ENCODE assay signal across 16 cellular contexts in genomic region chr11:95346207-95346718, GRCh38.
DNase-seq lines count a peak whose midpoint lies in the region; ATAC-seq and TF ChIP-seq lines count a peak whose summit lies in the region.
"Had no signal": no experiment of that assay in that cellular context is flagged by ENCODE, and none has a peak within 500 bp of the region (broad histone marks: within the 10 kb centered on the region; RNA-seq: fewer than 3 reads in every experiment).

No MANE protein-coding gene starts in this region.

- WGBS in mesenchymal stem cell, result 86% methylated on average over 3 of the region's 3 CpGs

- H3K27me3 ChIP-seq in mesenchymal stem cell (ENCODE audit: control insufficient read depth in 1 of 2, insufficient read depth in 1 of 2, low read length in 2 of 2) (no peaks in the 10 kb centered on the region), vagina (no peaks in the 10 kb centered on the region)
- H3K27me3 ChIP-seq: BLaER1 treated with 17β-estradiol and CSF1 and Interleukin-3, amounts not matched to agents 10 nM and 100 nM had no signal

- intact Hi-C loops in activated CD4-positive, alpha-beta T cell treated with anti-CD3 and anti-CD28 coated beads, Interleukin-2, amount 10 ng/mL, durations not matched to agents 24 days and 14 days (cut with micrococcal nuclease), result loop anchor here (5.0 to 10.0 kb wide), 2 partner anchors 99 to 211 kb away; no protein-coding TSS in a partner anchor
- intact Hi-C loops in activated CD8-positive, alpha-beta T cell treated with anti-CD3 and anti-CD28 coated beads for 36 hours (cut with micrococcal nuclease), result loop anchor here (10.0 kb wide), 1 partner anchor 369 kb away; no protein-coding TSS in a partner anchor
- intact Hi-C loops in vagina (cut with DNase I), result no loop called here

- no peak overlapping the region for H2BK12ac ChIP-seq in mesenchymal stem cell (ENCODE audit: low read length in 2 of 2)

- H3K36me3 ChIP-seq in mesenchymal stem cell (ENCODE audit: control insufficient read depth in 1 of 2, insufficient read depth in 2 of 2, low read depth in 1 of 2, low read length in 2 of 2), result no peaks in the 10 kb centered on the region
- no peaks in the 10 kb centered on the region for H3K36me3 ChIP-seq in vagina
- H3K36me3 ChIP-seq: BLaER1 treated with 17β-estradiol and CSF1 and Interleukin-3, amounts not matched to agents 10 nM and 100 nM had no signal

- H2AFZ ChIP-seq in mesenchymal stem cell (ENCODE audit: low read depth, low read length), result no peak overlapping the region

- H2AK5ac ChIP-seq in mesenchymal stem cell (ENCODE audit: low read length, severe bottlenecking), result no peak overlapping the region

- H3K27me3 Mint-ChIP-seq in activated CD4-positive, alpha-beta T cell treated with anti-CD3 and anti-CD28 coated beads, Interleukin-2, amount 10 ng/mL, durations not matched to agents 24 days and 14 days, result peaks cover 11% of the 10 kb centered on the region
- H3K27me3 Mint-ChIP-seq in activated CD8-positive, alpha-beta T cell treated with anti-CD3 and anti-CD28 coated beads for 36 hours, result no peaks in the 10 kb centered on the region

- no peak overlapping the region for H4K8ac ChIP-seq in mesenchymal stem cell (ENCODE audit: low read length)

- H3K79me1 ChIP-seq in mesenchymal stem cell (replicated peaks; ENCODE audit: low read length, poor library complexity, severe bottlenecking), result no peaks in the 10 kb centered on the region

- no peak for TF ChIP-seq POLR2A in vagina (IDR thresholded peaks at IDR 0.05)

- peak overlapping the region; percentile 6 for H2BK15ac ChIP-seq in mesenchymal stem cell (ENCODE audit: low read depth, poor library complexity, severe bottlenecking)

- peaks cover 29% of the 10 kb centered on the region for H3K9me3 Mint-ChIP-seq in activated CD4-positive, alpha-beta T cell treated with anti-CD3 and anti-CD28 coated beads, Interleukin-2, amount 10 ng/mL, durations not matched to agents 24 days and 14 days
- peaks cover 11% of the 10 kb centered on the region for H3K9me3 Mint-ChIP-seq in activated CD8-positive, alpha-beta T cell treated with anti-CD3 and anti-CD28 coated beads for 36 hours

- H3K23ac ChIP-seq in mesenchymal stem cell (ENCODE audit: low read length in 2 of 2), result no peak overlapping the region

- no peak overlapping the region for H3K4me3 ChIP-seq in mesenchymal stem cell (ENCODE audit: insufficient read depth in 1 of 2, low read depth in 1 of 2, low read length in 2 of 2)
- H3K4me3 ChIP-seq in vagina, result no peak overlapping the region
- H3K4me3 ChIP-seq: BLaER1 treated with 17β-estradiol and CSF1 and Interleukin-3, amounts not matched to agents 10 nM and 100 nM had no signal

- H3K14ac ChIP-seq in mesenchymal stem cell (ENCODE audit: low read length in 2 of 2), result no peak overlapping the region

- CTCF ChIA-PET in activated CD8-positive, alpha-beta T cell treated with anti-CD3 and anti-CD28 coated beads for 36 hours (lab: Charles Lee), result interaction anchor here (1.0 kb wide), 1 partner anchor 359 kb away, joined by 3 read pairs; no protein-coding TSS in a partner anchor

- no peak overlapping the region for H3K18ac ChIP-seq in mesenchymal stem cell (ENCODE audit: low read depth in 1 of 2, low read length in 2 of 2)

- H3K4ac ChIP-seq in mesenchymal stem cell (ENCODE audit: low read depth in 1 of 2, low read length in 2 of 2), result no peak overlapping the region

- H3K4me2 ChIP-seq in mesenchymal stem cell (ENCODE audit: low read length, poor library complexity, severe bottlenecking), result no peak overlapping the region
- H3K4me2 ChIP-seq: BLaER1 treated with 17β-estradiol and CSF1 and Interleukin-3, amounts not matched to agents 10 nM and 100 nM had no signal

- ATAC-seq in activated CD8-positive, alpha-beta T cell treated with anti-CD3 and anti-CD28 coated beads for 36 hours, result peak; percentile 38

- H3K9me3 ChIP-seq in mesenchymal stem cell (ENCODE audit: control insufficient read depth, low read length), result peaks cover 11% of the 10 kb centered on the region
- H3K9me3 ChIP-seq in vagina, result no peaks in the 10 kb centered on the region

- H2BK5ac ChIP-seq in mesenchymal stem cell (ENCODE audit: low read depth, low read length, poor library complexity, severe bottlenecking), result no peak overlapping the region

- H2BK120ac ChIP-seq in mesenchymal stem cell (ENCODE audit: low read depth, low read length), result no peak overlapping the region

- no peak overlapping the region for H3K4me3 Mint-ChIP-seq in activated CD4-positive, alpha-beta T cell treated with anti-CD3 and anti-CD28 coated beads, Interleukin-2, amount 10 ng/mL, durations not matched to agents 24 days and 14 days
- no peak overlapping the region for H3K4me3 Mint-ChIP-seq in activated CD8-positive, alpha-beta T cell treated with anti-CD3 and anti-CD28 coated beads for 36 hours
- H3K4me3 Mint-ChIP-seq: CD8-positive, alpha-beta memory T cell had no signal

- no peak for TF ChIP-seq CTCF in activated CD8-positive, alpha-beta T cell treated with anti-CD3 and anti-CD28 coated beads for 36 hours (IDR thresholded peaks at IDR 0.05)
- no peak for TF ChIP-seq CTCF in vagina (IDR thresholded peaks at IDR 0.05)

- H3K27ac Mint-ChIP-seq in activated CD4-positive, alpha-beta T cell treated with anti-CD3 and anti-CD28 coated beads, Interleukin-2, amount 10 ng/mL, durations not matched to agents 24 days and 14 days, result peak overlapping the region; percentile 69
- peak overlapping the region; percentile 80 for H3K27ac Mint-ChIP-seq in activated CD8-positive, alpha-beta T cell treated with anti-CD3 and anti-CD28 coated beads for 36 hours

- no peak overlapping the region for H3K27ac ChIP-seq in mesenchymal stem cell (ENCODE audit: low read length, poor library complexity, severe bottlenecking)
- H3K27ac ChIP-seq in vagina, result no peak overlapping the region
- H3K27ac ChIP-seq: BLaER1 treated with 17β-estradiol and CSF1 and Interleukin-3, amounts not matched to agents 10 nM and 100 nM had no signal

- H3K9ac ChIP-seq in mesenchymal stem cell (ENCODE audit: low read length), result no peak overlapping the region
- H3K9ac ChIP-seq: BLaER1 treated with 17β-estradiol and CSF1 and Interleukin-3, amounts not matched to agents 10 nM and 100 nM had no signal

- peaks cover 30% of the 10 kb centered on the region for H3K4me1 Mint-ChIP-seq in activated CD4-positive, alpha-beta T cell treated with anti-CD3 and anti-CD28 coated beads, Interleukin-2, amount 10 ng/mL, durations not matched to agents 24 days and 14 days
- H3K4me1 Mint-ChIP-seq in activated CD8-positive, alpha-beta T cell treated with anti-CD3 and anti-CD28 coated beads for 36 hours (ENCODE audit: low read depth), result peaks cover 22% of the 10 kb centered on the region

- POLR2A ChIA-PET in activated CD8-positive, alpha-beta T cell treated with anti-CD3 and anti-CD28 coated beads for 36 hours (lab: Charles Lee), result interaction anchor here (1.0 kb wide), 1 partner anchor 114 kb away, joined by 4 read pairs; no protein-coding TSS in a partner anchor

- peaks cover 11% of the 10 kb centered on the region for H3K36me3 Mint-ChIP-seq in activated CD4-positive, alpha-beta T cell treated with anti-CD3 and anti-CD28 coated beads, Interleukin-2, amount 10 ng/mL, durations not matched to agents 24 days and 14 days (ENCODE audit: low read depth)
- peaks cover 1% of the 10 kb centered on the region for H3K36me3 Mint-ChIP-seq in activated CD8-positive, alpha-beta T cell treated with anti-CD3 and anti-CD28 coated beads for 36 hours (ENCODE audit: low read depth)

- no peak overlapping the region for H4K91ac ChIP-seq in mesenchymal stem cell (ENCODE audit: low read length)

- DNase-seq in activated CD4-positive, alpha-beta T cell treated with anti-CD3 and anti-CD28 coated beads, Interleukin-2, amount 10 ng/mL, durations not matched to agents 24 days and 14 days, result peak; percentile 58
- DNase-seq in activated CD4-positive, alpha-beta T cell treated with anti-CD3 and anti-CD28 coated beads for 4 hours, result no peak
- DNase-seq in Ammon's horn (ENCODE audit: low spot score) (peak; percentile 33), mesenchymal stem cell (no peak), vagina (ENCODE audit: extremely low spot score in 2 of 2) (no peak), KG1 (lab: John Stamatoyannopoulos, UW) (no peak)
- DNase-seq in activated CD8-positive, alpha-beta T cell treated with anti-CD3 and anti-CD28 coated beads for 36 hours, result peak; percentile 25
- DNase-seq: CD8-positive, alpha-beta memory T cell; DMS79; HCEC 1CT; NCI-H1048; NCI-H146; NCI-H2081; NCI-H524 treated with DMSO at 0.1 percent for 48 hours; SHP77 had no signal

- H3K4me1 ChIP-seq in mesenchymal stem cell (ENCODE audit: control insufficient read depth, insufficient read depth, low read depth, low read length), result peaks cover under 1% of the 10 kb centered on the region
- peaks cover 3% of the 10 kb centered on the region for H3K4me1 ChIP-seq in vagina
- H3K4me1 ChIP-seq: BLaER1 treated with 17β-estradiol and CSF1 and Interleukin-3, amounts not matched to agents 10 nM and 100 nM had no signal

Comparison
In these comparisons a context has a peak if more than half of its experiments do, and no peak if none do; other contexts are left out.
1. DNase-seq: peak in activated CD4-positive, alpha-beta T cell treated with anti-CD3 and anti-CD28 coated beads, Interleukin-2, amount 10 ng/mL, durations not matched to agents 24 days and 14 days (single experiment), Ammon's horn (single experiment) and activated CD8-positive, alpha-beta T cell treated with anti-CD3 and anti-CD28 coated beads for 36 hours (single experiment); none in activated CD4-positive, alpha-beta T cell treated with anti-CD3 and anti-CD28 coated beads for 4 hours (0 of 2), mesenchymal stem cell (single experiment), vagina (0 of 2) and KG1 (single experiment).